Comparison of ENCODE assay signal across 12 cellular contexts in genomic region chr19:28736528-28736927, GRCh38.
DNase-seq lines count a peak whose midpoint lies in the region; ATAC-seq and TF ChIP-seq lines count a peak whose summit lies in the region.
"Had no signal": no experiment of that assay in that cellular context is flagged by ENCODE, and none has a peak within 500 bp of the region (broad histone marks: within the 10 kb centered on the region; RNA-seq: fewer than 3 reads in every experiment).

No MANE protein-coding gene starts in this region.

- ATAC-seq in naive thymus-derived CD4-positive, alpha-beta T cell = no peak
- ATAC-seq in HG03520 (IDR thresholded peaks at IDR 0.05; ENCODE audit: unreplicated experiment) (no peak), HG02973 (IDR thresholded peaks at IDR 0.05; ENCODE audit: unreplicated experiment) (no peak), HG02798 (IDR thresholded peaks at IDR 0.05; ENCODE audit: poor library complexity, unreplicated experiment) (no peak)

- H3K9me3 Mint-ChIP-seq in HFFc6 = no peaks in the 10 kb centered on the region
- peaks cover 0 to 1% (median 0%) of the 10 kb centered on the region in 11 donors for H3K9me3 Mint-ChIP-seq in naive thymus-derived CD4-positive, alpha-beta T cell

- 0 out of 2 replicates have a peak overlapping the region, but pooled peaks have one; percentile 34 for H3K4me3 ChIP-seq in ACC112 (ENCODE audit: low read depth, low read length)
- peak overlapping the region; percentile 47 for H3K4me3 ChIP-seq in coronary artery
- no peak overlapping the region for H3K4me3 ChIP-seq in naive thymus-derived CD4-positive, alpha-beta T cell (ENCODE audit: low read length)
- H3K4me3 ChIP-seq: lung had no signal

- H3K27ac Mint-ChIP-seq in HFFc6 = peak overlapping the region; percentile 40
- H3K27ac Mint-ChIP-seq in naive thymus-derived CD4-positive, alpha-beta T cell = peak overlapping the region in 6 of 9 donors; percentile 1 to 65 (median 23)
- H3K27ac Mint-ChIP-seq: activated naive CD8-positive, alpha-beta T cell had no signal

- peaks cover 2% of the 10 kb centered on the region; the same call in 1 of the 2 replicates for H3K27me3 Mint-ChIP-seq in HFFc6 (ENCODE audit: insufficient read depth)
- peaks cover 0 to 13% (median 8%) of the 10 kb centered on the region in 5 donors for H3K27me3 Mint-ChIP-seq in naive thymus-derived CD4-positive, alpha-beta T cell
- H3K27me3 Mint-ChIP-seq: activated naive CD8-positive, alpha-beta T cell had no signal

- DNase-seq in HFFc6 (no peak), coronary artery (ENCODE audit: low spot score) (no peak)
- DNase-seq in naive thymus-derived CD4-positive, alpha-beta T cell = no peak
- DNase-seq in stimulated activated CD4-positive, alpha-beta T cell treated with anti-CD3 and anti-CD28 coated beads, Interleukin-4, amount 100 ng/mL, for 4 hours = no peak
- DNase-seq: NCI-H1417 treated with DMSO at 0.1 percent for 48 hours, SHP77 treated with DMSO at 0.1 percent for 48 hours had no signal

- H3K36me3 Mint-ChIP-seq in HFFc6 (ENCODE audit: low read depth) = no peaks in the 10 kb centered on the region
- no peaks in the 10 kb centered on the region for H3K36me3 Mint-ChIP-seq in naive thymus-derived CD4-positive, alpha-beta T cell
- H3K36me3 Mint-ChIP-seq: activated naive CD8-positive, alpha-beta T cell had no signal

- H2AFZ ChIP-seq in ACC112 (ENCODE audit: low read length, unreplicated experiment) = peak overlapping the region; percentile 95

- H3K9me3 ChIP-seq in naive thymus-derived CD4-positive, alpha-beta T cell (ENCODE audit: control insufficient read depth in 2 of 3, low read length in 3 of 3) = no peaks in the 10 kb centered on the region

- H3K79me2 ChIP-seq in ACC112 (ENCODE audit: control insufficient read depth, insufficient read depth, low read length, unreplicated experiment) = no peaks in the 10 kb centered on the region

- POLR2A ChIA-PET in naive thymus-derived CD4-positive, alpha-beta T cell (lab: Charles Lee) = no interaction called here

- peak overlapping the region; percentile 59 for H3K4me3 Mint-ChIP-seq in HFFc6
- peak overlapping the region in 5 of 10 donors; percentile 11 to 58 (median 19) for H3K4me3 Mint-ChIP-seq in naive thymus-derived CD4-positive, alpha-beta T cell
- H3K4me3 Mint-ChIP-seq: activated naive CD8-positive, alpha-beta T cell had no signal

- intact Hi-C loops in naive thymus-derived CD4-positive, alpha-beta T cell (cut with micrococcal nuclease) = no loop called here

- H3K4me1 ChIP-seq in ACC112 (ENCODE audit: control insufficient read depth, insufficient read depth, low read length, unreplicated experiment) = peaks cover 14% of the 10 kb centered on the region
- peaks cover 0 to 5% of the 10 kb centered on the region in 2 donors for H3K4me1 ChIP-seq in naive thymus-derived CD4-positive, alpha-beta T cell (ENCODE audit: control insufficient read depth in 2 of 2, insufficient read depth in 2 of 2, low read length in 2 of 2)

- H3K36me3 ChIP-seq in ACC112 (ENCODE audit: insufficient read depth, low read length) = no peaks in the 10 kb centered on the region
- H3K36me3 ChIP-seq in naive thymus-derived CD4-positive, alpha-beta T cell (ENCODE audit: control insufficient read depth in 2 of 3, insufficient read depth in 3 of 3, low read length in 3 of 3) = no peaks in the 10 kb centered on the region

- H3K27ac ChIP-seq in ACC112 (ENCODE audit: low read depth, low read length) (no peak overlapping the region), coronary artery (no peak overlapping the region)
- H3K27ac ChIP-seq in naive thymus-derived CD4-positive, alpha-beta T cell (ENCODE audit: low read depth, low read length) = no peak overlapping the region

- no peaks in the 10 kb centered on the region for H3K27me3 ChIP-seq in ACC112 (ENCODE audit: insufficient read depth, low read length)
- no peaks in the 10 kb centered on the region for H3K27me3 ChIP-seq in naive thymus-derived CD4-positive, alpha-beta T cell (ENCODE audit: control insufficient read depth in 2 of 2, insufficient read depth in 2 of 2, low read length in 2 of 2)

- TF ChIP-seq CTCF in HFFc6 (IDR thresholded peaks at IDR 0.05) (no peak), coronary artery (IDR thresholded peaks at IDR 0.05) (no peak)

- CTCF ChIA-PET in naive thymus-derived CD4-positive, alpha-beta T cell (lab: Charles Lee) = interaction anchor here (1.6 kb wide), 1 partner anchor 527 kb away, joined by 7 read pairs; no protein-coding TSS in a partner anchor

- H3K4me1 Mint-ChIP-seq in HFFc6 (ENCODE audit: low read depth) = peaks cover 30% of the 10 kb centered on the region
- H3K4me1 Mint-ChIP-seq in naive thymus-derived CD4-positive, alpha-beta T cell = peaks cover 2 to 10% (median 5%) of the 10 kb centered on the region in 7 donors
